22 cellular contexts compared by ENCODE assay signal in genomic region chr22:48077699-48078098, GRCh38.
"Had no signal": no experiment of that assay in that cellular context is flagged by ENCODE, and none has a peak within 500 bp of the region (broad histone marks: within the 10 kb centered on the region; RNA-seq: fewer than 3 reads in every experiment).

No MANE protein-coding gene starts in this region.

- H3K27ac ChIP-seq: hepatocyte, left ventricle myocardium inferior, ovary, prostate gland, sigmoid colon, spleen, suprapubic skin, thoracic aorta, tibial artery, vagina had no signal

- FAIRE-seq: small intestine had no signal

- H3K9me3 ChIP-seq: left ventricle myocardium inferior, ovary, prostate gland, sigmoid colon, spleen, suprapubic skin, thoracic aorta, tibial artery, vagina had no signal

- H3K27me3 ChIP-seq: hepatocyte, ovary, sigmoid colon, vagina had no signal

- DNase-seq: islet precursor cell; left ventricle myocardium inferior; mesendoderm; nephron progenitor cell; ovary; retina; right cardiac atrium; small intestine; spleen; stimulated activated CD4-positive, alpha-beta T cell treated with anti-CD3 and anti-CD28 coated beads, Interleukin-4, amount 100 ng/mL, for 24 hours; stimulated activated naive CD4-positive, alpha-beta T cell; tibial artery; trophoblast cell had no signal

- H3K79me2 ChIP-seq: hepatocyte had no signal

- H3K4me3 ChIP-seq: hepatocyte, left ventricle myocardium inferior, lung, ovary, prostate gland, sigmoid colon, spleen, suprapubic skin, thoracic aorta, tibial artery, vagina had no signal

- H3K4me1 ChIP-seq: left ventricle myocardium inferior, prostate gland, sigmoid colon, suprapubic skin, tibial artery, vagina had no signal

- ATAC-seq: naive thymus-derived CD8-positive, alpha-beta T cell; right cardiac atrium; stimulated activated effector memory CD8-positive, alpha-beta T cell treated with anti-CD3 and anti-CD28 coated beads, Interleukin-12 subunit alpha, Interleukin-12 subunit beta, amount 100 ng/mL, for 72 hours had no signal

- H3K4me2 ChIP-seq: hepatocyte had no signal

- H2AFZ ChIP-seq: hepatocyte had no signal

- H3K36me3 ChIP-seq: left ventricle myocardium inferior, ovary, prostate gland, sigmoid colon, spleen, suprapubic skin, thoracic aorta, tibial artery, vagina had no signal
